Comparison of ENCODE assay signal across 9 cellular contexts in the genomic region with DNA sequence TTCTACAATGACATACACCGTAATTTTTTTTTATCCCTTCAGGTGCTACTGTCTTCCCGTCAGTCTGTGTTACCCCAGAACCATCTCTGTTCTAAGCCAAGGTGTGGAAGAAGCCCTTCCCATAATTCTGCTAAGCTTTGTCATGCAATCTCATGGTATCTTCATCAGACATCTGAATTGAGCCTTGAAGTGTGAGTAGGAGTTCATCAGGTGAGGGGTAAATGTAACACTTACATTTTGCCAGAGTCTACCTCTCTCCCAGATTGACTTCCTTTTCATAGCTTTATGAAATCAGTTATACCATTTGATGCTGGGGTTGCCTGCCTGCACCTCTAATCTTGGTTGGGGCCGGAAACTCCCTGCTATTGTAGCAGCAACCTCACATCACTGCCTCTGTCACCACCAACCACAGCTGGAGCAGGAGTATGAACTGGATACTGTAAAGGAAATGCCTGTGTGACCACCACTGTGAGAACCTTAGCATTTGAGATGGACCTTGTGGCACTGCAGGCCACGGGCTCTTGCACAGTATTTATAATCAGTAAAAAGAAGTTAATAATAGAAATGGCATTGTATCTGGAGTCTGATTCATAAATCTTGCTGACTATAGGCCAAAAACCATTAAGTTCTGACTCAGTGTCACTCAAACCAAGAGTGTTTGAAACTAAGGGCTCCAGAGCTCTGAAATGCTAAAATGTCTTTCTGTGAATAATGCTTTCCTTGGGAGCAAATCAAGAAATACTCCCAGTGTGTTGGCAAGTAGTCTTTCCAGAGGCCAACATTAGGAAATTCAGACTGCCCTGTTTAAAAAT. TPM values are rescaled to one million over a fixed set of nuclear protein-coding genes. Genes with fewer than 3 reads are reported as not detected.
DNase-seq lines count a peak whose midpoint lies in the region; ATAC-seq and TF ChIP-seq lines count a peak whose summit lies in the region.
"Had no signal": no experiment of that assay in that cellular context is flagged by ENCODE, and none has a peak within 500 bp of the region (broad histone marks: within the 10 kb centered on the region; RNA-seq: fewer than 3 reads in every experiment).

No MANE protein-coding gene starts in this region.

- H3K4me3 ChIP-seq in IMR-90 (ENCODE audit: insufficient read depth, low read depth, low read length) (no peak overlapping the region), choroid plexus epithelial cell (ENCODE audit: low read depth, low read length) (no peak overlapping the region), endodermal cell (ENCODE audit: low read length) (no peak overlapping the region)

- H4K20me1 ChIP-seq in IMR-90 (ENCODE audit: insufficient read depth, low read length) = no peaks in the 10 kb centered on the region

- no peak overlapping the region for H3K4me3 Mint-ChIP-seq in stimulated activated naive CD8-positive, alpha-beta T cell treated with anti-CD3 and anti-CD28 coated beads, Interleukin-15, Interleukin-2, amounts not matched to agents 100 ng/mL and 50 ng/mL, for 24 hours
- H3K4me3 Mint-ChIP-seq in endodermal cell = no peak overlapping the region
- H3K4me3 Mint-ChIP-seq: dendritic cell treated with granulocyte-macrophage colony-stimulating factor and Interleukin-4, amounts not matched to agents 40 ng/mL and 50 ng/mL, for 4 days had no signal

- H2BK15ac ChIP-seq in IMR-90 (ENCODE audit: low read depth, low read length) = peak overlapping the region; percentile 4; the same call in 1 of the 3 replicates

- H2BK5ac ChIP-seq in IMR-90 (ENCODE audit: low read depth, low read length, poor library complexity, severe bottlenecking) = peak overlapping the region; percentile 35

- intact Hi-C loops in IMR-90 (cut with micrococcal nuclease) = no loop called here

- H2BK20ac ChIP-seq in IMR-90 (ENCODE audit: low read depth, low read length) = peak overlapping the region; percentile 47

- dilution Hi-C loops in IMR-90 (cut with HindIII; ENCODE audit: low sequenced_read_pairs, unreplicated experiment) = no loop called here

- POLR2A ChIA-PET in IMR-90 (lab: Charles Lee; ENCODE audit: unreplicated experiment) = no interaction called here

- H4K8ac ChIP-seq in IMR-90 (ENCODE audit: low read depth in 2 of 2, low read length in 2 of 2) = peak overlapping the region in 1 of 2 experiments; percentile 60; a peak in 1 of 4 replicates

- H3K9me3 ChIP-seq in IMR-90 (ENCODE audit: control insufficient read depth, insufficient read depth, low read length) = no peaks in the 10 kb centered on the region
- no peaks in the 10 kb centered on the region for H3K9me3 ChIP-seq in endodermal cell (ENCODE audit: control insufficient read depth, low read length)

- H3K4me1 ChIP-seq in IMR-90 (ENCODE audit: control insufficient read depth, insufficient read depth, low read length) = peaks cover 16% of the 10 kb centered on the region
- H3K4me1 ChIP-seq in endodermal cell (ENCODE audit: control insufficient read depth, insufficient read depth, low read length) = no peaks in the 10 kb centered on the region

- no peaks in the 10 kb centered on the region for H3K27me3 Mint-ChIP-seq in stimulated activated naive CD8-positive, alpha-beta T cell treated with anti-CD3 and anti-CD28 coated beads, Interleukin-15, Interleukin-2, amounts not matched to agents 100 ng/mL and 50 ng/mL, for 24 hours
- H3K27me3 Mint-ChIP-seq in endodermal cell (ENCODE audit: insufficient read depth) = no peaks in the 10 kb centered on the region
- H3K27me3 Mint-ChIP-seq: dendritic cell treated with granulocyte-macrophage colony-stimulating factor and Interleukin-4, amounts not matched to agents 40 ng/mL and 50 ng/mL, for 4 days had no signal

- CTCF ChIA-PET in IMR-90 (lab: Yijun Ruan, JAX) = no interaction called here

- DNase-seq in Daoy (ENCODE audit: low read depth) = peak; percentile 88
- DNase-seq in IMR-90 = peak; percentile 91
- DNase-seq in choroid plexus epithelial cell (ENCODE audit: low read depth) = peak; percentile 91
- DNase-seq in SKM-1 treated with dmso at 0.1 percent for 144 hours (lab: John Stamatoyannopoulos, UW; ENCODE audit: unreplicated experiment) = no peak
- no peak for DNase-seq in NCI-H82 treated with DMSO at 0.1 percent for 48 hours (lab: John Stamatoyannopoulos, UW; ENCODE audit: unreplicated experiment)
- no peak for DNase-seq in endodermal cell

- no peak for TF ChIP-seq POLR2A in IMR-90 (IDR thresholded peaks at IDR 0.05; ENCODE audit: low read depth, low read length)

- H2AK5ac ChIP-seq in IMR-90 (ENCODE audit: low read depth, low read length) = peak overlapping the region; percentile 84

- peak overlapping the region; percentile 60; the same call in 1 of the 2 replicates for H3K23ac ChIP-seq in IMR-90 (ENCODE audit: low read depth, low read length)

- peak overlapping the region; percentile 73 for H3K14ac ChIP-seq in IMR-90 (replicated peaks; ENCODE audit: low read depth, low read length)

- H3K27ac Mint-ChIP-seq in stimulated activated naive CD8-positive, alpha-beta T cell treated with anti-CD3 and anti-CD28 coated beads, Interleukin-15, Interleukin-2, amounts not matched to agents 100 ng/mL and 50 ng/mL, for 24 hours = peak overlapping the region; percentile 0
- H3K27ac Mint-ChIP-seq in endodermal cell = no peak overlapping the region
- H3K27ac Mint-ChIP-seq: dendritic cell treated with granulocyte-macrophage colony-stimulating factor and Interleukin-4, amounts not matched to agents 40 ng/mL and 50 ng/mL, for 4 days had no signal

- H2BK120ac ChIP-seq in IMR-90 (ENCODE audit: low read depth, low read length) = peak overlapping the region; percentile 57; the same call in 1 of the 2 replicates

- H3K27ac ChIP-seq in IMR-90 (ENCODE audit: insufficient read depth, low read length) (no peak overlapping the region), endodermal cell (ENCODE audit: low read depth, low read length) (no peak overlapping the region)

- in situ Hi-C loops in IMR-90 (cut with MboI; ENCODE audit: low sequenced_read_pairs) = no loop called here

- no peak overlapping the region for H2AFZ ChIP-seq in IMR-90 (replicated peaks; ENCODE audit: low read length, poor library complexity)

- peaks cover 21% of the 10 kb centered on the region for H3K9me1 ChIP-seq in IMR-90 (ENCODE audit: insufficient read depth, low read length)

- peak overlapping the region; percentile 81 for H3K4ac ChIP-seq in IMR-90 (ENCODE audit: low read depth, low read length)

- ATAC-seq in GM21423 (IDR thresholded peaks at IDR 0.05; ENCODE audit: unreplicated experiment) (peak; percentile 94), IMR-90 (ENCODE audit: low read depth) (peak; percentile 71)

- H3K79me1 ChIP-seq in IMR-90 (ENCODE audit: low read depth in 1 of 2, low read length in 2 of 2) = no peaks in the 10 kb centered on the region

- H3K4me1 Mint-ChIP-seq in stimulated activated naive CD8-positive, alpha-beta T cell treated with anti-CD3 and anti-CD28 coated beads, Interleukin-15, Interleukin-2, amounts not matched to agents 100 ng/mL and 50 ng/mL, for 24 hours (ENCODE audit: low read depth) = peaks cover 36% of the 10 kb centered on the region
- H3K4me1 Mint-ChIP-seq in endodermal cell = peaks cover 2% of the 10 kb centered on the region

- H3K36me3 Mint-ChIP-seq in stimulated activated naive CD8-positive, alpha-beta T cell treated with anti-CD3 and anti-CD28 coated beads, Interleukin-15, Interleukin-2, amounts not matched to agents 100 ng/mL and 50 ng/mL, for 24 hours (ENCODE audit: low read depth) = no peaks in the 10 kb centered on the region
- no peaks in the 10 kb centered on the region for H3K36me3 Mint-ChIP-seq in endodermal cell (ENCODE audit: low read depth)

- H3K9ac ChIP-seq in IMR-90 (ENCODE audit: low read depth, low read length) = no peak overlapping the region
- no peak overlapping the region for H3K9ac ChIP-seq in endodermal cell (ENCODE audit: extremely low read depth, low read length, poor library complexity, severe bottlenecking)

- no TSS peak for BruUV-seq in IMR-90 (replicated peaks; lab: Mats Ljungman, UMichigan)

- TF ChIP-seq CTCF in IMR-90 (conservative IDR thresholded peaks at IDR 0.05; ENCODE audit: low read depth, low read length) (no peak), choroid plexus epithelial cell (conservative IDR thresholded peaks at IDR 0.05; ENCODE audit: low read depth, low read length) (no peak), endodermal cell (conservative IDR thresholded peaks at IDR 0.05) (no peak)

- no peak overlapping the region for H4K5ac ChIP-seq in IMR-90 (ENCODE audit: low read depth, low read length)

- no peak overlapping the region for H2AK9ac ChIP-seq in IMR-90 (replicated peaks; ENCODE audit: low read depth, low read length, poor library complexity)

- H3K56ac ChIP-seq in IMR-90 (ENCODE audit: extremely low read depth, insufficient read depth, low read length) = no peak overlapping the region

- H3K9me3 Mint-ChIP-seq in stimulated activated naive CD8-positive, alpha-beta T cell treated with anti-CD3 and anti-CD28 coated beads, Interleukin-15, Interleukin-2, amounts not matched to agents 100 ng/mL and 50 ng/mL, for 24 hours = no peaks in the 10 kb centered on the region
- H3K9me3 Mint-ChIP-seq in endodermal cell = no peaks in the 10 kb centered on the region
- H3K9me3 Mint-ChIP-seq: dendritic cell treated with granulocyte-macrophage colony-stimulating factor and Interleukin-4, amounts not matched to agents 40 ng/mL and 50 ng/mL, for 4 days had no signal

- H3K36me3 ChIP-seq in IMR-90 (ENCODE audit: control insufficient read depth, insufficient read depth, low read length) (no peaks in the 10 kb centered on the region), endodermal cell (ENCODE audit: control insufficient read depth, insufficient read depth, low read length) (no peaks in the 10 kb centered on the region)

- no peak overlapping the region for H3K4me2 ChIP-seq in IMR-90 (ENCODE audit: low read depth, low read length)

- no peaks in the 10 kb centered on the region for H3K27me3 ChIP-seq in IMR-90 (ENCODE audit: control insufficient read depth, insufficient read depth, low read length)
- no peaks in the 10 kb centered on the region for H3K27me3 ChIP-seq in endodermal cell (ENCODE audit: control insufficient read depth, insufficient read depth, low read length, poor library complexity, severe bottlenecking)

- WGBS in IMR-90 (ENCODE audit: extremely low coverage in 2 of 2, insufficient read length in 1 of 2), 2 experiments = no CpG with 5 or more reads among the region's 4 CpGs
- 84 to 100% methylated on average over 1 to 4 of the region's 4 CpGs for WGBS in endodermal cell (ENCODE audit: insufficient coverage in 1 of 2, insufficient read length in 1 of 2), 2 experiments

- no peak for TF ChIP-seq RAD21 in IMR-90 (IDR thresholded peaks at IDR 0.05; ENCODE audit: low read length)

- no peak overlapping the region; the same call in 1 of the 2 replicates for H3K18ac ChIP-seq in IMR-90 (ENCODE audit: low read depth, low read length)

- 0 out of 2 replicates have a peak overlapping the region, but pooled peaks have one; percentile 8 for H4K91ac ChIP-seq in IMR-90 (ENCODE audit: insufficient read depth, low read depth, low read length)

RNA-seq across cellular contexts. Expression of a gene that starts 58.6 kb away (rescaled TPM):
- 48.4 and 65.1 TPM in 2 replicates for total RNA-seq in Daoy (2014; rRNA removed; shearing (Covaris generic))
- total RNA-seq in IMR-90 (2012; rRNA removed) = 7.2 and 15.3 TPM in 2 replicates
- polyA plus RNA-seq in IMR-90 (2012; rRNA removed) = 4.1 and 5.1 TPM in 2 replicates
- polyA plus RNA-seq in IMR-90 (2012; cell fraction: cytosol; rRNA removed) = 0.58 and 1.9 TPM in 2 replicates
- polyA plus RNA-seq in IMR-90 (2012; cell fraction: nucleus; rRNA removed; ENCODE audit: low replicate concordance) = 0.64 and 8.8 TPM in 2 replicates
- total RNA-seq in endodermal cell = 10 to 100 TPM; 33.2 to 78.3 TPM
- 30.1 TPM for polyA plus RNA-seq in endodermal cell (2013, experiment 1 of 2)
- 28.9 TPM for polyA plus RNA-seq in endodermal cell (2013, experiment 2 of 2)

Comparison
In these comparisons a context has a peak if more than half of its experiments do, and no peak if none do; other contexts are left out.
1. DNase-seq: peak in Daoy (single experiment), IMR-90 (single experiment) and choroid plexus epithelial cell (single experiment); none in SKM-1 treated with dmso at 0.1 percent for 144 hours (single experiment), NCI-H82 treated with DMSO at 0.1 percent for 48 hours (single experiment) and endodermal cell (single experiment).